Comparison of ENCODE assay signal across 24 cellular contexts in the genomic region with DNA sequence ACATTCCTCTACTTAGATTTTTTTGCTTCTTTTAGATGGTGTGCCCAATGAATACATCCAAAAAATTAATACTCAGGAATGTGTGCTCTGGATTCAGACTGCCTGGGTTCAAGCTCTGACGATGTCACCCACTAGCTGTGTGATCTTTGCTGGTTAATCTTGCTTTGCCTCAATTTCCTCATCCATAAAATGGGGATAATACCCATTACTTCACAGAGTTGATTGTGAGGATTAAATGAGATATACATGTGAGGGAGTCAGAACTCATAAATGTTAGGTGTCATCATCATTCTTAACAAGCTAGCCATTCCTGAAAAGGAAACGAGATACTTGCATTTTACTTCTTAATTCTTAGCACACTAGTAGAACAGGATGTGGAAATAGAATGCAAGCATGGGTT. TPM values are rescaled to one million over a fixed set of nuclear protein-coding genes. Genes with fewer than 3 reads are reported as not detected.
A peak's percentile ranks its signal among the peaks of the same experiment; 100 is the strongest.
DNase-seq lines count a peak whose midpoint lies in the region; ATAC-seq, FAIRE-seq and TF ChIP-seq lines count a peak whose summit lies in the region.
"Had no signal": no experiment of that assay in that cellular context is flagged by ENCODE, and none has a peak within 500 bp of the region (broad histone marks: within the 10 kb centered on the region; RNA-seq: fewer than 3 reads in every experiment).

No MANE protein-coding gene starts in this region.

- H3K27me3 ChIP-seq in HepG2 (ENCODE audit: control insufficient read depth in 1 of 2, insufficient read depth in 2 of 2, low read length in 2 of 2), result no peaks in the 10 kb centered on the region
- H3K27me3 ChIP-seq in right lobe of liver, result no peaks in the 10 kb centered on the region

- 80% methylated on average over 2 of the region's 2 CpGs for WGBS in HepG2 (ENCODE audit: low lambda C conversion rate)
- WGBS in right lobe of liver (ENCODE audit: insufficient coverage, low coverage, low lambda C conversion rate, missing lambda C conversion rate), result 86% methylated on average over 2 of the region's 2 CpGs

- DNase-seq in HepG2 (ENCODE audit: low spot score) (no peak), right lobe of liver (no peak), NCI-H128 (lab: John Stamatoyannopoulos, UW; ENCODE audit: unreplicated experiment) (no peak), NCI-H146 treated with DMSO at 0.1 percent for 48 hours (lab: John Stamatoyannopoulos, UW; ENCODE audit: unreplicated experiment) (no peak)
- DNase-seq in naive thymus-derived CD8-positive, alpha-beta T cell, result no peak
- DNase-seq: 8988T; ACHN; AML-193; C1 segment of cervical spinal cord; CD8-positive, alpha-beta memory T cell; DMS 273 treated with DMSO at 0.1 percent for 48 hours; DMS79; EL; GDM1; H9; HFFc6 had no signal

- FAIRE-seq in HepG2 (lab: Jason Lieb, UNC), result no peak
- FAIRE-seq: A549, D721Med, GM12878, GM18507 had no signal

- H3K9me3 ChIP-seq in HepG2 (ENCODE audit: low read length) (no peaks in the 10 kb centered on the region), right lobe of liver (no peaks in the 10 kb centered on the region), HEK293 (ENCODE audit: control insufficient read depth, insufficient read depth, low read depth, low read length) (no peaks in the 10 kb centered on the region)
- H3K9me3 ChIP-seq: A549 had no signal

- ATAC-seq in HepG2 (no peak), right lobe of liver (no peak), GM18498 (IDR thresholded peaks at IDR 0.05; ENCODE audit: unreplicated experiment) (no peak)
- ATAC-seq in naive thymus-derived CD8-positive, alpha-beta T cell, result no peak
- ATAC-seq: A549, GM12878, GM23338, HCT116 had no signal

- H3K36me3 ChIP-seq in HepG2 (replicated peaks in 1 of 2; ENCODE audit: control insufficient read depth in 1 of 2, insufficient read depth in 2 of 2, low read length in 2 of 2), result no peaks in the 10 kb centered on the region
- no peaks in the 10 kb centered on the region for H3K36me3 ChIP-seq in right lobe of liver
- H3K36me3 ChIP-seq in HEK293 (ENCODE audit: control insufficient read depth in 2 of 2, insufficient read depth in 1 of 2, low read length in 2 of 2), result peaks cover 0 to 8% of the 10 kb centered on the region in 2 experiments; a peak in 1 of 3 replicates

- TF ChIP-seq CTCF in HepG2 (CRISPR knock-in tag; IDR thresholded peaks at IDR 0.05) (no peak), right lobe of liver (IDR thresholded peaks at IDR 0.05) (no peak), HEK293 (tag by site-specific recombination; IDR thresholded peaks at IDR 0.05) (no peak)

- H3K9me3 Mint-ChIP-seq in naive thymus-derived CD8-positive, alpha-beta T cell, result peaks cover 0 to 2% (median 0%) of the 10 kb centered on the region in 9 donors
- H3K9me3 Mint-ChIP-seq: GM23338, H9, HFFc6 had no signal

- no peak overlapping the region for H2AFZ ChIP-seq in HepG2 (ENCODE audit: low read length)
- H2AFZ ChIP-seq: GM23338 had no signal

- BruUV-seq in HepG2 (replicated peaks; lab: Mats Ljungman, UMichigan), result no TSS peak

- H3K79me2 ChIP-seq in HepG2 (ENCODE audit: insufficient read depth, low read length), result no peaks in the 10 kb centered on the region

- H3K27me3 Mint-ChIP-seq in naive thymus-derived CD8-positive, alpha-beta T cell, result no peaks in the 10 kb centered on the region
- H3K27me3 Mint-ChIP-seq: CD8-positive, alpha-beta memory T cell had no signal

- no peak for TF ChIP-seq EP300 in HepG2 (IDR thresholded peaks at IDR 0.05; ENCODE audit: low read depth in 2 of 2, low read length in 2 of 2)
- no peak for TF ChIP-seq EP300 in HepG2 (CRISPR knock-in tag; IDR thresholded peaks at IDR 0.05; ENCODE audit: borderline replicate concordance)

- TF ChIP-seq RAD21 in HepG2 (CRISPR knock-in tag; IDR thresholded peaks at IDR 0.05), result no peak

- TF ChIP-seq POLR2A in HepG2 (IDR thresholded peaks at IDR 0.05; ENCODE audit: insufficient read depth in 1 of 2, low read depth in 2 of 2, low read length in 2 of 2) (no peak), right lobe of liver (IDR thresholded peaks at IDR 0.05) (no peak)

- CTCF ChIA-PET in HepG2 (lab: Yijun Ruan, JAX; ENCODE audit: low intra/inter-chr PET ratio, low total read pairs) (no interaction called here), HEK293 (lab: Yijun Ruan, JAX) (interaction anchor here (0.6 to 1.5 kb wide), 6 partner anchors 9 to 322 kb away, joined by 3 to 6 read pairs (median 4); no protein-coding TSS in a partner anchor)

- intact Hi-C loops in HepG2 (cut with micrococcal nuclease; ENCODE audit: unreplicated experiment), result no loop called here
- intact Hi-C loops in right lobe of liver (cut with DNase I), result no loop called here

- no peak overlapping the region for H3K4me2 ChIP-seq in HepG2 (ENCODE audit: low read depth, low read length)
- H3K4me2 ChIP-seq: A549, GM23338 had no signal

- H3K27ac ChIP-seq in HepG2 (ENCODE audit: extremely low read length, insufficient read depth, low read length), result no peak overlapping the region
- no peak overlapping the region for H3K27ac ChIP-seq in right lobe of liver
- no peak overlapping the region for H3K27ac ChIP-seq in HEK293 (ENCODE audit: extremely low read depth, low read depth, low read length)
- H3K27ac ChIP-seq: A549 had no signal

- H3K9ac ChIP-seq in HepG2 (ENCODE audit: insufficient read depth, low read depth, low read length), result no peak overlapping the region

- peaks cover 31 to 63% (median 59%) of the 10 kb centered on the region in 4 donors for H3K4me1 Mint-ChIP-seq in naive thymus-derived CD8-positive, alpha-beta T cell
- H3K4me1 Mint-ChIP-seq: GM23338 had no signal

- POLR2A ChIA-PET in HepG2 (lab: Yijun Ruan, JAX), result no interaction called here
- POLR2A ChIA-PET in HEK293 (lab: Yijun Ruan, JAX), result interaction anchor here (0.9 kb wide), 1 partner anchor 13 kb away, joined by 3 read pairs; a partner anchor contains a TSS
- POLR2A ChIA-PET in naive thymus-derived CD8-positive, alpha-beta T cell (lab: Charles Lee), result no interaction called here

- H4K20me1 ChIP-seq in HepG2 (ENCODE audit: insufficient read depth, low read length), result no peaks in the 10 kb centered on the region

- peak overlapping the region in 4 of 10 donors; percentile 3 to 41 (median 24) for H3K4me3 Mint-ChIP-seq in naive thymus-derived CD8-positive, alpha-beta T cell
- H3K4me3 Mint-ChIP-seq: CD8-positive, alpha-beta memory T cell; GM23338; H9; HFFc6 had no signal

- no peaks in the 10 kb centered on the region for H3K36me3 Mint-ChIP-seq in naive thymus-derived CD8-positive, alpha-beta T cell

- H3K27ac Mint-ChIP-seq in naive thymus-derived CD8-positive, alpha-beta T cell, result peak overlapping the region; percentile 39 to 99 (median 77)
- H3K27ac Mint-ChIP-seq: GM23338, H9, HFFc6 had no signal

- H3K4me1 ChIP-seq in HepG2 (ENCODE audit: insufficient read depth, low read length) (no peaks in the 10 kb centered on the region), right lobe of liver (no peaks in the 10 kb centered on the region), HEK293 (ENCODE audit: control insufficient read depth, insufficient read depth, low read length) (no peaks in the 10 kb centered on the region)
- H3K4me1 ChIP-seq: A549 had no signal

- H3K4me3 ChIP-seq in HepG2 (replicated peaks in 1 of 3; ENCODE audit: insufficient read depth in 1 of 3, low read depth in 2 of 3, low read length in 3 of 3) (no peak overlapping the region), right lobe of liver (no peak overlapping the region), HEK293 (ENCODE audit: low read depth, low read length) (no peak overlapping the region)
- H3K4me3 ChIP-seq: A549, GM12878, GM23338 had no signal

- in situ Hi-C loops in HepG2 (cut with HindIII; ENCODE audit: extremely low pct_ligation_motif_present, low pct_unique_long_range_greater_than_20kb), result no loop called here

RNA-seq across cellular contexts. Expression of a gene that starts 12.9 kb away (rescaled TPM):
- total RNA-seq in HepG2 (2016; rRNA removed; fragmentation: Illumina TruSeq; extraction: Trizol) (48.9 and 58.0 TPM in 2 replicates), right lobe of liver (1 to 10 TPM; 2.3 to 6.0 (median 4.3) TPM)
- total RNA-seq in HepG2 (2016; cell fraction: cytosol; rRNA removed; fragmentation: Illumina TruSeq; extraction: Trizol; ENCODE audit: low read depth), result 3.5 and 4.8 TPM in 2 replicates
- 45.2 and 56.7 TPM in 2 replicates for total RNA-seq in HepG2 (2016; cell fraction: insoluble cytoplasmic fraction; rRNA removed; fragmentation: Illumina TruSeq; extraction: Trizol)
- total RNA-seq in HepG2 (2016; cell fraction: membrane; rRNA removed; fragmentation: Illumina TruSeq; extraction: Trizol), result 6.4 and 10.0 TPM in 2 replicates
- 60.7 and 62.4 TPM in 2 replicates for total RNA-seq in HepG2 (2016; cell fraction: nucleus; rRNA removed; fragmentation: Illumina TruSeq; extraction: Trizol)
- polyA plus RNA-seq in HepG2 (2011; rRNA removed), result 12.7 and 12.8 TPM in 2 replicates
- polyA plus RNA-seq in HepG2 (2011; cell fraction: cytosol; rRNA removed), result 6.0 and 7.1 TPM in 2 replicates
- polyA plus RNA-seq in HepG2 (2011; cell fraction: nucleus; rRNA removed), result 17.3 and 19.0 TPM in 2 replicates
- polyA plus RNA-seq in HepG2 (2012), result 8.6 and 12.6 TPM in 2 replicates
- polyA plus RNA-seq in HepG2 (2016; cell fraction: cytosol; fragmentation: Illumina TruSeq; extraction: Trizol; ENCODE audit: low read depth), result 1.1 and 1.5 TPM in 2 replicates
- polyA plus RNA-seq in HepG2 (2016; cell fraction: insoluble cytoplasmic fraction; fragmentation: Illumina TruSeq; extraction: Trizol; ENCODE audit: low read depth), result 29.5 and 36.3 TPM in 2 replicates
- 2.6 and 3.9 TPM in 2 replicates for polyA plus RNA-seq in HepG2 (2016; cell fraction: membrane; fragmentation: Illumina TruSeq; extraction: Trizol; ENCODE audit: low read depth)
- polyA plus RNA-seq in HepG2 (2016; cell fraction: nucleus; fragmentation: Illumina TruSeq; extraction: Trizol; ENCODE audit: insufficient read depth, low read depth), result 56.2 and 63.3 TPM in 2 replicates
- 10.8 and 35.1 TPM in 2 replicates for polyA minus RNA-seq in HepG2 (2011; rRNA and poly(A)+ RNA removed; ENCODE audit: low replicate concordance)
- polyA minus RNA-seq in HepG2 (2011; cell fraction: cytosol; rRNA and poly(A)+ RNA removed), result 8.1 and 9.0 TPM in 2 replicates
- polyA minus RNA-seq in HepG2 (2011; cell fraction: nucleus; rRNA and poly(A)+ RNA removed), result 15.7 and 23.4 TPM in 2 replicates
- 10 to 100 TPM; 29.5 to 31.0 TPM for total RNA-seq in naive thymus-derived CD8-positive, alpha-beta T cell
- polyA plus RNA-seq in naive thymus-derived CD8-positive, alpha-beta T cell, result 10 to 100 TPM; 10.8 to 13.4 (median 11.7) TPM

RNA-seq across cellular contexts. Expression of a gene that starts 45.7 kb away (rescaled TPM):
- total RNA-seq in HepG2 (2016; rRNA removed; fragmentation: Illumina TruSeq; extraction: Trizol), result 0.09 TPM in 1 of 2 replicates, not detected in the other
- not detected in 2 replicates for total RNA-seq in HepG2 (2016; cell fraction: cytosol; rRNA removed; fragmentation: Illumina TruSeq; extraction: Trizol; ENCODE audit: low read depth)
- total RNA-seq in HepG2 (2016; cell fraction: insoluble cytoplasmic fraction; rRNA removed; fragmentation: Illumina TruSeq; extraction: Trizol), result not detected in 2 replicates
- not detected in 2 replicates for total RNA-seq in HepG2 (2016; cell fraction: membrane; rRNA removed; fragmentation: Illumina TruSeq; extraction: Trizol)
- total RNA-seq in HepG2 (2016; cell fraction: nucleus; rRNA removed; fragmentation: Illumina TruSeq; extraction: Trizol), result 0.19 TPM in 1 of 2 replicates, not detected in the other
- polyA plus RNA-seq in HepG2 (2011; rRNA removed), result 0.05 TPM in 1 of 2 replicates, not detected in the other
- polyA plus RNA-seq in HepG2 (2011; cell fraction: cytosol; rRNA removed), result not detected in 2 replicates
- polyA plus RNA-seq in HepG2 (2011; cell fraction: nucleus; rRNA removed), result 0.03 TPM in 1 of 2 replicates, not detected in the other
- polyA plus RNA-seq in HepG2 (2012), result not detected in 2 replicates
- not detected in 2 replicates for polyA plus RNA-seq in HepG2 (2016; cell fraction: cytosol; fragmentation: Illumina TruSeq; extraction: Trizol; ENCODE audit: low read depth)
- polyA plus RNA-seq in HepG2 (2016; cell fraction: insoluble cytoplasmic fraction; fragmentation: Illumina TruSeq; extraction: Trizol; ENCODE audit: low read depth), result not detected in 2 replicates
- 0.06 TPM in 1 of 2 replicates, not detected in the other for polyA plus RNA-seq in HepG2 (2016; cell fraction: membrane; fragmentation: Illumina TruSeq; extraction: Trizol; ENCODE audit: low read depth)
- 0.28 and 0.67 TPM in 2 replicates for polyA plus RNA-seq in HepG2 (2016; cell fraction: nucleus; fragmentation: Illumina TruSeq; extraction: Trizol; ENCODE audit: insufficient read depth, low read depth)
- 2.0 TPM in 1 of 2 replicates, not detected in the other for polyA minus RNA-seq in HepG2 (2011; rRNA and poly(A)+ RNA removed; ENCODE audit: low replicate concordance)
- not detected in 2 replicates for polyA minus RNA-seq in HepG2 (2011; cell fraction: cytosol; rRNA and poly(A)+ RNA removed)
- polyA minus RNA-seq in HepG2 (2011; cell fraction: nucleus; rRNA and poly(A)+ RNA removed), result 0.25 TPM in 1 of 2 replicates, not detected in the other
- 1 to 10 TPM in 1 of 6 experiments, under 1 TPM in 5; 0.12 to 1.9 (median 0.49) TPM for total RNA-seq in right lobe of liver
- total RNA-seq in naive thymus-derived CD8-positive, alpha-beta T cell, result not detected
- polyA plus RNA-seq in naive thymus-derived CD8-positive, alpha-beta T cell, result 10 to 100 TPM; 28.4 to 39.2 (median 37.0) TPM
- total RNA-seq: HFFc6 had no signal
